In genomic region chr22:49827853-49828598, GRCh38 we compare ENCODE assay signal across 8 cellular contexts. TPM values are rescaled to one million over a fixed set of nuclear protein-coding genes. Genes with fewer than 3 reads are reported as not detected.
DNase-seq lines count a peak whose midpoint lies in the region; ATAC-seq, FAIRE-seq and TF ChIP-seq lines count a peak whose summit lies in the region.

Gene BRD1, minus strand, starts transcription at chr22:49827873. Its CDS starts 3,556 bp downstream, at chr22:49824317.

- peak within 1 kb of the TSS; percentile 59 for H2BK5ac ChIP-seq in mesenchymal stem cell (ENCODE audit: low read depth, low read length, poor library complexity, severe bottlenecking)

- POLR2A ChIA-PET in A549 (lab: Yijun Ruan, JAX) = no interaction called here

- peak within 1 kb of the TSS; percentile 79 to 84 for H3K18ac ChIP-seq in mesenchymal stem cell (ENCODE audit: low read depth in 1 of 2, low read length in 2 of 2)

- H3K9ac ChIP-seq in endocrine pancreas (ENCODE audit: control insufficient read depth, insufficient read depth, low read length) (peak within 1 kb of the TSS; percentile 83), mesenchymal stem cell (ENCODE audit: low read length) (peak within 1 kb of the TSS; percentile 93)

- DNase-seq in A549 (ENCODE audit: low read depth in 1 of 2, low spot score in 1 of 2) = peak in 1 of 2 experiments; percentile 51
- DNase-seq in NCI-H2171 (lab: John Stamatoyannopoulos, UW) = peak; percentile 42
- peak; percentile 83 for DNase-seq in activated CD8-positive, alpha-beta memory T cell treated with anti-CD3 and anti-CD28 coated beads for 24 hours
- DNase-seq in mesenchymal stem cell = peak; percentile 68
- peak; percentile 66 for DNase-seq in stimulated activated CD8-positive, alpha-beta memory T cell treated with anti-CD3 and anti-CD28 coated beads, Interleukin-4, amount 100 ng/mL, for 48 hours

- H3K4me3 ChIP-seq in A549 = peak within 1 kb of the TSS; percentile 82
- H3K4me3 ChIP-seq in endocrine pancreas (ENCODE audit: control insufficient read depth, insufficient read depth, low read length) = no peak within 1 kb of the TSS
- peak within 1 kb of the TSS; percentile 77 to 93 for H3K4me3 ChIP-seq in mesenchymal stem cell (ENCODE audit: insufficient read depth in 1 of 2, low read depth in 1 of 2, low read length in 2 of 2)

- H3K4me2 ChIP-seq in A549 (peak within 1 kb of the TSS; percentile 98), mesenchymal stem cell (ENCODE audit: low read length, poor library complexity, severe bottlenecking) (peak within 1 kb of the TSS; percentile 84)

- ATAC-seq in A549 (peak; percentile 68 to 80), GM18498 (IDR thresholded peaks at IDR 0.05; ENCODE audit: unreplicated experiment) (peak; percentile 50), HG02852 (IDR thresholded peaks at IDR 0.05; ENCODE audit: unreplicated experiment) (no peak)

- H3K23ac ChIP-seq in mesenchymal stem cell (ENCODE audit: low read length in 2 of 2) = peak within 1 kb of the TSS in 1 of 2 experiments; percentile 43

- peak within 1 kb of the TSS; percentile 83 for H2BK15ac ChIP-seq in mesenchymal stem cell (ENCODE audit: low read depth, poor library complexity, severe bottlenecking)

- H3K79me1 ChIP-seq in mesenchymal stem cell (replicated peaks; ENCODE audit: low read length, poor library complexity, severe bottlenecking) = peaks cover 4% of the 10 kb centered on the region

- H3K9me3 ChIP-seq in A549 = no peaks in the 10 kb centered on the region
- H3K9me3 ChIP-seq in endocrine pancreas (ENCODE audit: control insufficient read depth, low read length) = no peaks in the 10 kb centered on the region
- peaks cover 8% of the 10 kb centered on the region for H3K9me3 ChIP-seq in mesenchymal stem cell (ENCODE audit: control insufficient read depth, low read length)

- H2AFZ ChIP-seq in mesenchymal stem cell (ENCODE audit: low read depth, low read length) = peak within 1 kb of the TSS; percentile 48

- CTCF ChIA-PET in A549 (lab: Yijun Ruan, JAX) = interaction anchor here (0.6 kb wide), 1 partner anchor 19 kb away, joined by 4 read pairs; no protein-coding TSS in a partner anchor

- no CpG with 5 or more reads among the region's 54 CpGs for WGBS in A549 (ENCODE audit: missing lambda C conversion rate)
- WGBS in mesenchymal stem cell = 16% methylated on average over 43 of the region's 54 CpGs

- H3K4ac ChIP-seq in mesenchymal stem cell (ENCODE audit: low read depth in 1 of 2, low read length in 2 of 2) = peak within 1 kb of the TSS; percentile 65 to 97

- H4K8ac ChIP-seq in mesenchymal stem cell (ENCODE audit: low read length) = peak within 1 kb of the TSS; percentile 99

- no peak for FAIRE-seq in A549 (lab: Jason Lieb, UNC)

- peak; percentile 54 for TF ChIP-seq POLR2A in A549 (IDR thresholded peaks at IDR 0.05; ENCODE audit: low read length)

- H2AK5ac ChIP-seq in mesenchymal stem cell (ENCODE audit: low read length, severe bottlenecking) = no peak within 1 kb of the TSS

- no peak for TF ChIP-seq RAD21 in A549 (conservative IDR thresholded peaks at IDR 0.05 in 1 of 2, IDR thresholded peaks at IDR 0.05 in 1 of 2)

- peak within 1 kb of the TSS; percentile 74 for H2BK120ac ChIP-seq in mesenchymal stem cell (ENCODE audit: low read depth, low read length)

- peak within 1 kb of the TSS in 1 of 2 experiments; percentile 58 for H2BK12ac ChIP-seq in mesenchymal stem cell (ENCODE audit: low read length in 2 of 2)

- H3K27ac ChIP-seq in A549 (peak within 1 kb of the TSS; percentile 91 to 100), mesenchymal stem cell (ENCODE audit: low read length, poor library complexity, severe bottlenecking) (no peak within 1 kb of the TSS)

- no peaks in the 10 kb centered on the region for H3K27me3 ChIP-seq in endocrine pancreas (ENCODE audit: control insufficient read depth, insufficient read depth, low read length)
- peaks cover 0 to 6% of the 10 kb centered on the region in 2 experiments for H3K27me3 ChIP-seq in mesenchymal stem cell (ENCODE audit: control insufficient read depth in 1 of 2, insufficient read depth in 1 of 2, low read length in 2 of 2)

- H3K36me3 ChIP-seq in endocrine pancreas (ENCODE audit: control insufficient read depth, insufficient read depth, low read length) (peaks cover 6% of the 10 kb centered on the region), mesenchymal stem cell (ENCODE audit: control insufficient read depth in 1 of 2, insufficient read depth in 2 of 2, low read depth in 1 of 2, low read length in 2 of 2) (peaks cover 19 to 20% of the 10 kb centered on the region in 2 experiments)

- no peak for TF ChIP-seq EP300 in A549 (IDR thresholded peaks at IDR 0.05)

- peak within 1 kb of the TSS in 1 of 2 experiments; percentile 19 for H3K14ac ChIP-seq in mesenchymal stem cell (ENCODE audit: low read length in 2 of 2)

- no peak for TF ChIP-seq CTCF in A549 (IDR thresholded peaks at IDR 0.05)

- H4K91ac ChIP-seq in mesenchymal stem cell (ENCODE audit: low read length) = peak within 1 kb of the TSS; percentile 97

- H3K4me1 ChIP-seq in A549 = peaks cover 18% of the 10 kb centered on the region
- no peaks in the 10 kb centered on the region for H3K4me1 ChIP-seq in endocrine pancreas (ENCODE audit: control insufficient read depth, insufficient read depth, low read length)
- H3K4me1 ChIP-seq in mesenchymal stem cell (ENCODE audit: control insufficient read depth, insufficient read depth, low read depth, low read length) = peaks cover 36% of the 10 kb centered on the region

TF ChIP-seq in A549, 52 proteins besides CTCF, POLR2A, EP300 and RAD21:
- TF ChIP-seq PHF8 (IDR thresholded peaks at IDR 0.05; ENCODE audit: borderline replicate concordance, low read depth) (peak; percentile 25; the same call in 1 of the 2 replicates), ZC3H11A (IDR thresholded peaks at IDR 0.05) (no peak)

RNA-seq across cellular contexts. Expression of gene BRD1, which starts in this region (rescaled TPM):
- polyA plus RNA-seq in A549 (2011; rRNA removed) (3.7 and 4.8 TPM in 2 replicates), A549 (2017; fragmentation: RNase III; extraction: RNeasy Plus Mini Kit Qiagen cat#74134 plus additional on column Dnase treatment) (11.4 to 11.7 TPM (median 11.5 TPM) in 3 replicates)
- polyA plus RNA-seq in A549 (2012; cell fraction: cytosol; rRNA removed) = 7.0 and 7.1 TPM in 2 replicates
- polyA plus RNA-seq in A549 (2012; cell fraction: nucleus; rRNA removed) = 21.6 and 26.4 TPM in 2 replicates
- 3.4 and 5.5 TPM in 2 replicates for polyA minus RNA-seq in A549 (2011; rRNA and poly(A)+ RNA removed)
- polyA plus RNA-seq in mesenchymal stem cell (2013, experiment 1 of 2) = 10.2 TPM
- polyA plus RNA-seq in mesenchymal stem cell (2013, experiment 2 of 2) = 10.1 TPM
